14 cellular contexts compared by ENCODE assay signal in the genomic region with DNA sequence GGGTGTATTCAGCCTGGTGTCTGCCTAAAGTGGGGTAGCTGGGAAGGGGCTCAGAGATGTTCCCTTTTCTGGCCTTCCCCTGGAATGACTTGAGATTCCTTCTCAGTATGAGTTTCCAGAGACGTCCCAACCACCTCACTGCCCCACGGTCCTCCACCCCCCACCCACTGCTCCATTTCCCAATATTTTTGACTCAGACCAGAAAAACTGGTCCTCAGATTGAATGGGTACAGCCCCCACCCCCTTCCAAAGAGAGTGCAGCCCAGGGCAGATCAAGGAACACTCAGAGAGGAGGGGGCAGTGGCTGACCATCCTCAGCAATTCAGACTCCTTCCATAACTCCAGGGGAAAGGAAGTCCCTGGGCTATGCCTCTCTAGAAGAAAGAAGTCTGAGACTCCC. TPM values are rescaled to one million over a fixed set of nuclear protein-coding genes. Genes with fewer than 3 reads are reported as not detected.
A peak's percentile ranks its signal among the peaks of the same experiment; 100 is the strongest.
DNase-seq lines count a peak whose midpoint lies in the region; ATAC-seq and TF ChIP-seq lines count a peak whose summit lies in the region.
"Had no signal": no experiment of that assay in that cellular context is flagged by ENCODE, and none has a peak within 500 bp of the region (broad histone marks: within the 10 kb centered on the region; RNA-seq: fewer than 3 reads in every experiment).

No MANE protein-coding gene starts in this region.

- H3K4me1 Mint-ChIP-seq in activated naive CD4-positive, alpha-beta T cell treated with anti-CD3 and anti-CD28 coated beads, Interleukin-2, amount 50 U/mL, for 24 hours: peaks cover 31% of the 10 kb centered on the region
- H3K4me1 Mint-ChIP-seq in stimulated activated naive CD8-positive, alpha-beta T cell treated with anti-CD3 and anti-CD28 coated beads, Interleukin-15, amount 100 ng/mL, for 72 hours: peaks cover 62% of the 10 kb centered on the region

- ATAC-seq in activated naive CD4-positive, alpha-beta T cell treated with anti-CD3 and anti-CD28 coated beads, Interleukin-2, amount 50 U/mL, for 72 hours: no peak
- no peak for ATAC-seq in stimulated activated naive CD8-positive, alpha-beta T cell treated with anti-CD3 and anti-CD28 coated beads, Interleukin-15, amount 100 ng/mL, for 72 hours
- ATAC-seq in GM18907 (IDR thresholded peaks at IDR 0.05; ENCODE audit: unreplicated experiment): no peak
- no peak for ATAC-seq in GM18517 (IDR thresholded peaks at IDR 0.05; ENCODE audit: unreplicated experiment)

- TF ChIP-seq CTCF in WERI-Rb-1 (IDR thresholded peaks at IDR 0.05; ENCODE audit: low read depth, low read length) (no peak), fibroblast of mammary gland (conservative IDR thresholded peaks at IDR 0.05; ENCODE audit: control insufficient read depth, insufficient read depth, low read depth, low read length) (no peak)

- H3K4me3 Mint-ChIP-seq in activated naive CD4-positive, alpha-beta T cell treated with anti-CD3 and anti-CD28 coated beads, Interleukin-2, amount 50 U/mL, for 24 hours: peak overlapping the region; percentile 13
- peak overlapping the region; percentile 10 to 32 for H3K4me3 Mint-ChIP-seq in stimulated activated naive CD8-positive, alpha-beta T cell treated with anti-CD3 and anti-CD28 coated beads, Interleukin-15, amount 100 ng/mL, for 72 hours

- no peaks in the 10 kb centered on the region for H3K9me3 ChIP-seq in WERI-Rb-1 (ENCODE audit: severe bottlenecking)
- H3K9me3 ChIP-seq: tibial nerve had no signal

- H3K27ac ChIP-seq in WERI-Rb-1: peak overlapping the region; percentile 37

- peaks cover 7% of the 10 kb centered on the region for H3K36me3 Mint-ChIP-seq in activated naive CD4-positive, alpha-beta T cell treated with anti-CD3 and anti-CD28 coated beads, Interleukin-2, amount 50 U/mL, for 24 hours
- peaks cover 11 to 14% of the 10 kb centered on the region in 2 donors for H3K36me3 Mint-ChIP-seq in activated naive CD4-positive, alpha-beta T cell treated with anti-CD3 and anti-CD28 coated beads, Interleukin-2, amount 50 U/mL, for 72 hours

- no peak for DNase-seq in activated naive CD4-positive, alpha-beta T cell treated with anti-CD3 and anti-CD28 coated beads, Interleukin-2, amount 50 U/mL, for 72 hours (ENCODE audit: low spot score in 2 of 2)
- no peak for DNase-seq in WERI-Rb-1
- peak; percentile 32 for DNase-seq in fibroblast of mammary gland (ENCODE audit: low read depth)
- no peak for DNase-seq in stimulated activated naive CD8-positive, alpha-beta T cell treated with anti-CD3 and anti-CD28 coated beads, Interleukin-15, amount 100 ng/mL, for 72 hours
- no peak for DNase-seq in NCI-H2029 treated with DMSO at 0.1 percent for 48 hours (lab: John Stamatoyannopoulos, UW)
- DNase-seq: activated gamma-delta T cell; effector CD8-positive, alpha-beta T cell; hippocampal formation; NCI-H2227 treated with DMSO at 0.1 percent for 48 hours had no signal

- peaks cover 82% of the 10 kb centered on the region for H3K36me3 ChIP-seq in WERI-Rb-1

- no peaks in the 10 kb centered on the region for H3K27me3 ChIP-seq in WERI-Rb-1 (ENCODE audit: insufficient read depth, low read depth, severe bottlenecking)
- H3K27me3 ChIP-seq: tibial nerve had no signal

- no peak overlapping the region for H3K4me3 ChIP-seq in WERI-Rb-1 (ENCODE audit: low read depth, low read length)
- H3K4me3 ChIP-seq in fibroblast of mammary gland (ENCODE audit: control insufficient read depth, low read depth, low read length): no peak overlapping the region
- H3K4me3 ChIP-seq: lung, tibial nerve had no signal

- H3K27ac Mint-ChIP-seq in activated naive CD4-positive, alpha-beta T cell treated with anti-CD3 and anti-CD28 coated beads, Interleukin-2, amount 50 U/mL, for 24 hours: no peak overlapping the region
- H3K27ac Mint-ChIP-seq in activated naive CD4-positive, alpha-beta T cell treated with anti-CD3 and anti-CD28 coated beads, Interleukin-2, amount 50 U/mL, for 72 hours: peak overlapping the region in 1 of 2 donors; percentile 90
- peak overlapping the region in 1 of 2 donors; percentile 35 for H3K27ac Mint-ChIP-seq in stimulated activated naive CD8-positive, alpha-beta T cell treated with anti-CD3 and anti-CD28 coated beads, Interleukin-15, amount 100 ng/mL, for 72 hours

- H3K9me3 Mint-ChIP-seq in activated naive CD4-positive, alpha-beta T cell treated with anti-CD3 and anti-CD28 coated beads, Interleukin-2, amount 50 U/mL, for 24 hours: no peaks in the 10 kb centered on the region
- H3K9me3 Mint-ChIP-seq in activated naive CD4-positive, alpha-beta T cell treated with anti-CD3 and anti-CD28 coated beads, Interleukin-2, amount 50 U/mL, for 72 hours: no peaks in the 10 kb centered on the region
- no peaks in the 10 kb centered on the region for H3K9me3 Mint-ChIP-seq in stimulated activated naive CD8-positive, alpha-beta T cell treated with anti-CD3 and anti-CD28 coated beads, Interleukin-15, amount 100 ng/mL, for 72 hours

- no peaks in the 10 kb centered on the region for H3K27me3 Mint-ChIP-seq in activated naive CD4-positive, alpha-beta T cell treated with anti-CD3 and anti-CD28 coated beads, Interleukin-2, amount 50 U/mL, for 24 hours
- no peaks in the 10 kb centered on the region for H3K27me3 Mint-ChIP-seq in stimulated activated naive CD8-positive, alpha-beta T cell treated with anti-CD3 and anti-CD28 coated beads, Interleukin-15, amount 100 ng/mL, for 72 hours

RNA-seq across cellular contexts. Expression of a gene that starts 3.2 kb away (rescaled TPM):
- total RNA-seq in activated naive CD4-positive, alpha-beta T cell treated with anti-CD3 and anti-CD28 coated beads, Interleukin-2, amount 50 U/mL, for 72 hours: 100 to 1,000 TPM; 140 to 187 TPM

RNA-seq across cellular contexts. Expression of a gene that starts 14.9 kb away (rescaled TPM):
- total RNA-seq in activated naive CD4-positive, alpha-beta T cell treated with anti-CD3 and anti-CD28 coated beads, Interleukin-2, amount 50 U/mL, for 72 hours: 1 to 10 TPM; 1.2 to 2.0 TPM

RNA-seq across cellular contexts. Expression of a gene that starts 50.3 kb away (rescaled TPM):
- total RNA-seq in activated naive CD4-positive, alpha-beta T cell treated with anti-CD3 and anti-CD28 coated beads, Interleukin-2, amount 50 U/mL, for 72 hours: 10 to 100 TPM; 14.1 to 29.3 TPM

RNA-seq across cellular contexts. Expression of a gene that starts 51.0 kb away (rescaled TPM):
- total RNA-seq in activated naive CD4-positive, alpha-beta T cell treated with anti-CD3 and anti-CD28 coated beads, Interleukin-2, amount 50 U/mL, for 72 hours: 10 to 100 TPM; 63.1 to 85.3 TPM
